ENCODE assay signal across 11 cellular contexts in genomic region chr9:98861881-98862501, GRCh38. TPM values are rescaled to one million over a fixed set of nuclear protein-coding genes. Genes with fewer than 3 reads are reported as not detected.
A peak's percentile ranks its signal among the peaks of the same experiment; 100 is the strongest.
DNase-seq lines count a peak whose midpoint lies in the region; ATAC-seq and TF ChIP-seq lines count a peak whose summit lies in the region.
"Had no signal": no experiment of that assay in that cellular context is flagged by ENCODE, and none has a peak within 500 bp of the region (broad histone marks: within the 10 kb centered on the region; RNA-seq: fewer than 3 reads in every experiment).

No MANE protein-coding gene starts in this region.

- H3K27me3 ChIP-seq in Panc1 (ENCODE audit: control insufficient read depth, insufficient read depth, low read length) (no peaks in the 10 kb centered on the region), gastroesophageal sphincter (no peaks in the 10 kb centered on the region)

- ATAC-seq in Panc1 (no peak), gastroesophageal sphincter (peak; percentile 83)

- H3K36me3 ChIP-seq in Panc1 (ENCODE audit: control insufficient read depth, insufficient read depth, low read length) (no peaks in the 10 kb centered on the region), gastroesophageal sphincter (no peaks in the 10 kb centered on the region)

- no peaks in the 10 kb centered on the region for H3K4me1 Mint-ChIP-seq in activated T-cell treated with anti-CD3 and anti-CD28 coated beads, Interleukin-2, amount 50 U/mL, for 24 hours (ENCODE audit: low read depth)

- H3K4me1 ChIP-seq in Panc1 (ENCODE audit: control insufficient read depth, insufficient read depth, low read length) (no peaks in the 10 kb centered on the region), gastroesophageal sphincter (peaks cover 0 to 62% (median 11%) of the 10 kb centered on the region in 3 donors)

- BruUV-seq in Panc1 (replicated peaks; lab: Mats Ljungman, UMichigan): no TSS peak

- no peak for TF ChIP-seq EP300 in gastroesophageal sphincter (IDR thresholded peaks at IDR 0.05)

- TF ChIP-seq POLR2A in gastroesophageal sphincter (IDR thresholded peaks at IDR 0.05): no peak

- POLR2A ChIA-PET in Panc1 (lab: Charles Lee): no interaction called here

- in situ Hi-C loops in Panc1 (cut with HindIII; ENCODE audit: low pct_unique_long_range_greater_than_20kb, low sequenced_read_pairs) (no loop called here), GM13977 (cut with MboI; ENCODE audit: low pct_unique_long_range_greater_than_20kb, low sequenced_read_pairs, unreplicated experiment) (loop anchor here (25.0 kb wide), 1 partner anchor 275 kb away; no protein-coding TSS in a partner anchor)

- CTCF ChIA-PET in Panc1 (lab: Charles Lee): no interaction called here

- DNase-seq in GM04503 (ENCODE audit: low read depth) (peak; percentile 97), Panc1 (ENCODE audit: low read depth, low spot score) (peak; percentile 13), middle frontal gyrus (ENCODE audit: extremely low spot score, low spot score) (no peak), GM19238 (ENCODE audit: insufficient read length, low spot score) (no peak), GM13977 (ENCODE audit: low spot score) (no peak)
- no peak for DNase-seq in activated T-cell treated with anti-CD3 and anti-CD28 coated beads, Interleukin-2, amount 50 U/mL, for 24 hours
- DNase-seq: activated CD4-positive, alpha-beta T cell treated with anti-CD3 and anti-CD28 coated beads for 48 hours; stimulated activated CD4-positive, alpha-beta T cell treated with anti-CD3 and anti-CD28 coated beads, Interleukin-4, amount 100 ng/mL, for 4 hours had no signal

- peaks cover 32% of the 10 kb centered on the region for H3K27me3 Mint-ChIP-seq in activated T-cell treated with anti-CD3 and anti-CD28 coated beads, Interleukin-2, amount 50 U/mL, for 24 hours

- TF ChIP-seq CTCF in Panc1 (IDR thresholded peaks at IDR 0.05) (no peak), gastroesophageal sphincter (IDR thresholded peaks at IDR 0.05) (no peak), GM13977 (IDR thresholded peaks at IDR 0.05; ENCODE audit: extremely low read depth, insufficient read depth, missing control alignments) (no peak)

- WGBS in gastroesophageal sphincter (ENCODE audit: low coverage in 1 of 2), 2 donors: 41 to 61% methylated on average over 6 of the region's 7 CpGs

- H3K36me3 Mint-ChIP-seq in activated T-cell treated with anti-CD3 and anti-CD28 coated beads, Interleukin-2, amount 50 U/mL, for 24 hours (ENCODE audit: low read depth): no peaks in the 10 kb centered on the region

- H3K9me3 Mint-ChIP-seq in activated T-cell treated with anti-CD3 and anti-CD28 coated beads, Interleukin-2, amount 50 U/mL, for 24 hours: no peaks in the 10 kb centered on the region
- H3K9me3 Mint-ChIP-seq: dendritic cell treated with granulocyte-macrophage colony-stimulating factor and Interleukin-4, amounts not matched to agents 40 ng/mL and 50 ng/mL, for 4 days had no signal

- H3K4me3 ChIP-seq in Panc1 (ENCODE audit: low read depth in 2 of 2, low read length in 2 of 2): no peak overlapping the region
- H3K4me3 ChIP-seq in gastroesophageal sphincter: no peak overlapping the region
- H3K4me3 ChIP-seq in skin epidermis: no peak overlapping the region

- H3K4me3 Mint-ChIP-seq in activated T-cell treated with anti-CD3 and anti-CD28 coated beads, Interleukin-2, amount 50 U/mL, for 24 hours: no peak overlapping the region
- H3K4me3 Mint-ChIP-seq: dendritic cell treated with granulocyte-macrophage colony-stimulating factor and Interleukin-4, amounts not matched to agents 40 ng/mL and 50 ng/mL, for 4 days had no signal

- intact Hi-C loops in Panc1 (cut with micrococcal nuclease; ENCODE audit: unreplicated experiment): loop anchor here (5.0 kb wide), 1 partner anchor 135 kb away; no protein-coding TSS in a partner anchor

- H3K27ac Mint-ChIP-seq in activated T-cell treated with anti-CD3 and anti-CD28 coated beads, Interleukin-2, amount 50 U/mL, for 24 hours: no peak overlapping the region
- H3K27ac Mint-ChIP-seq: dendritic cell treated with granulocyte-macrophage colony-stimulating factor and Interleukin-4, amounts not matched to agents 40 ng/mL and 50 ng/mL, for 4 days had no signal

- H3K9me3 ChIP-seq in Panc1 (ENCODE audit: control insufficient read depth, insufficient read depth, low read depth, low read length) (no peaks in the 10 kb centered on the region), gastroesophageal sphincter (no peaks in the 10 kb centered on the region)

- H3K27ac ChIP-seq in Panc1 (ENCODE audit: low read length) (no peak overlapping the region), gastroesophageal sphincter (peak overlapping the region; percentile 31 to 79 (median 72)), skin epidermis (peak overlapping the region in 17 of 21 experiments; percentile 9 to 79 (median 56))

RNA-seq across cellular contexts. Expression of gene GALNT12, which starts 54.5 kb away (rescaled TPM):
- total RNA-seq in Panc1 (2021; ENCODE audit: unreplicated experiment) (3.3 TPM), gastroesophageal sphincter (10 to 100 TPM; 13.7 to 34.6 (median 15.2) TPM)
- 2.1 TPM for polyA plus RNA-seq in Panc1 (2012; ENCODE audit: insufficient read length)

Comparison
In these comparisons a context has a peak if more than half of its experiments do, and no peak if none do; other contexts are left out.
1. DNase-seq: peak in GM04503 (single experiment) and Panc1 (single experiment); none in middle frontal gyrus (single experiment), GM19238 (single experiment), activated T-cell treated with anti-CD3 and anti-CD28 coated beads, Interleukin-2, amount 50 U/mL, for 24 hours (single experiment) and GM13977 (single experiment).